In genomic region chr9:16964228-16964627, GRCh38 we compare ENCODE assay signal across 15 cellular contexts.
DNase-seq lines count a peak whose midpoint lies in the region; ATAC-seq, FAIRE-seq and TF ChIP-seq lines count a peak whose summit lies in the region.
"Had no signal": no experiment of that assay in that cellular context is flagged by ENCODE, and none has a peak within 500 bp of the region (broad histone marks: within the 10 kb centered on the region; RNA-seq: fewer than 3 reads in every experiment).

No MANE protein-coding gene starts in this region.

- H3K36me3 ChIP-seq in HCT116 (ENCODE audit: control insufficient read depth in 1 of 2, insufficient read depth in 2 of 2, low read length in 2 of 2) (no peaks in the 10 kb centered on the region), gastrocnemius medialis (no peaks in the 10 kb centered on the region), endodermal cell (ENCODE audit: control insufficient read depth, insufficient read depth, low read length) (no peaks in the 10 kb centered on the region)
- H3K36me3 ChIP-seq: ovary, upper lobe of right lung had no signal

- peaks cover 13% of the 10 kb centered on the region for H3K9me3 Mint-ChIP-seq in endodermal cell

- H3K4me3 Mint-ChIP-seq in endodermal cell, result no peak overlapping the region

- CTCF ChIA-PET in A549 (lab: Yijun Ruan, JAX) (no interaction called here), HCT116 (lab: Charles Lee) (no interaction called here)

- no peak overlapping the region for H3K4me2 ChIP-seq in A549
- peak overlapping the region; percentile 27; the same call in 1 of the 2 replicates for H3K4me2 ChIP-seq in HCT116 (ENCODE audit: low read length)

- H3K9ac ChIP-seq in HCT116 (ENCODE audit: low read length) (no peak overlapping the region), endodermal cell (ENCODE audit: extremely low read depth, low read length, poor library complexity, severe bottlenecking) (no peak overlapping the region)

- H3K27ac ChIP-seq in A549 (no peak overlapping the region), HCT116 (ENCODE audit: low read depth, low read length) (no peak overlapping the region), gastrocnemius medialis (no peak overlapping the region), endodermal cell (ENCODE audit: low read depth, low read length) (no peak overlapping the region)
- H3K27ac ChIP-seq: ovary, upper lobe of right lung had no signal

- in situ Hi-C loops in gastrocnemius medialis (cut with MboI; ENCODE audit: low sequenced_read_pairs in 4 of 4), result no loop called here

- no peaks in the 10 kb centered on the region; the same call in 2 of the 3 replicates for H3K4me1 ChIP-seq in A549
- peaks cover 0 to 9% of the 10 kb centered on the region in 2 experiments; a peak in 1 of 4 replicates for H3K4me1 ChIP-seq in HCT116 (ENCODE audit: control insufficient read depth in 1 of 2, insufficient read depth in 2 of 2, low read length in 2 of 2)
- H3K4me1 ChIP-seq in gastrocnemius medialis, result no peaks in the 10 kb centered on the region
- no peaks in the 10 kb centered on the region for H3K4me1 ChIP-seq in endodermal cell (ENCODE audit: control insufficient read depth, insufficient read depth, low read length)
- H3K4me1 ChIP-seq: upper lobe of right lung had no signal

- no peaks in the 10 kb centered on the region for H4K20me1 ChIP-seq in HCT116 (ENCODE audit: insufficient read depth)

- TF ChIP-seq POLR2A in A549 (IDR thresholded peaks at IDR 0.05; ENCODE audit: low read length) (no peak), HCT116 (IDR thresholded peaks at IDR 0.05; ENCODE audit: borderline replicate concordance, extremely low read depth, insufficient read depth, insufficient read length) (no peak), gastrocnemius medialis (IDR thresholded peaks at IDR 0.05) (no peak)

- H3K27me3 Mint-ChIP-seq in endodermal cell (ENCODE audit: insufficient read depth), result no peaks in the 10 kb centered on the region

- no peak overlapping the region for H3K4me3 ChIP-seq in A549
- H3K4me3 ChIP-seq in HCT116 (replicated peaks in 1 of 2; ENCODE audit: low read depth in 1 of 2, low read length in 2 of 2), result no peak overlapping the region
- H3K4me3 ChIP-seq in foreskin fibroblast (ENCODE audit: low read depth in 1 of 2, low read length in 2 of 2), result no peak overlapping the region
- H3K4me3 ChIP-seq in gastrocnemius medialis, result no peak overlapping the region
- no peak overlapping the region for H3K4me3 ChIP-seq in endodermal cell (ENCODE audit: low read length)
- H3K4me3 ChIP-seq: ovary, upper lobe of right lung had no signal

- no peak for DNase-seq in A549 (ENCODE audit: low read depth in 1 of 2, low spot score in 1 of 2)
- DNase-seq in HCT116 (ENCODE audit: low read depth, low spot score), result peak; percentile 8
- DNase-seq in amniotic epithelial cell (ENCODE audit: low read depth), result peak; percentile 62
- DNase-seq in foreskin fibroblast, result peak; percentile 97 to 98
- DNase-seq in cerebellar cortex (ENCODE audit: low spot score), result no peak
- DNase-seq in SIG-M5 treated with dmso at 0.1 percent for 504 hours (lab: John Stamatoyannopoulos, UW; ENCODE audit: unreplicated experiment), result no peak
- DNase-seq in gastrocnemius medialis, result no peak
- DNase-seq in endodermal cell, result no peak
- DNase-seq: ACHN; amygdala; KG1; NCI-H1694 treated with DMSO at 0.1 percent for 48 hours; ovary; stimulated activated CD4-positive, alpha-beta T cell treated with anti-CD3 and anti-CD28 coated beads, Interleukin-1b, Interleukin-23, amount 100 ng/mL, for 48 hours; upper lobe of right lung had no signal

- H3K4me1 Mint-ChIP-seq in endodermal cell, result no peaks in the 10 kb centered on the region

- H3K9me3 ChIP-seq in A549 (no peaks in the 10 kb centered on the region), HCT116 (ENCODE audit: control insufficient read depth in 1 of 2, insufficient read depth in 1 of 2, low read depth in 1 of 2, low read length in 2 of 2) (no peaks in the 10 kb centered on the region), gastrocnemius medialis (no peaks in the 10 kb centered on the region), endodermal cell (ENCODE audit: control insufficient read depth, low read length) (no peaks in the 10 kb centered on the region)
- H3K9me3 ChIP-seq: ovary, upper lobe of right lung had no signal

- intact Hi-C loops in HCT116 (cut with micrococcal nuclease) (no loop called here), gastrocnemius medialis (cut with DNase I; ENCODE audit: low total_unique reads) (no loop called here)

- H3K79me2 ChIP-seq in HCT116 (ENCODE audit: insufficient read depth, low read length), result no peaks in the 10 kb centered on the region

- TF ChIP-seq CTCF in A549 (IDR thresholded peaks at IDR 0.05), result no peak
- TF ChIP-seq CTCF in HCT116 (IDR thresholded peaks at IDR 0.05 in 2 of 3, conservative IDR thresholded peaks at IDR 0.05 in 1 of 3; ENCODE audit: borderline replicate concordance in 1 of 3, insufficient read depth in 1 of 3, low read depth in 2 of 3, low read length in 2 of 3), result no peak
- no peak for TF ChIP-seq CTCF in foreskin fibroblast (IDR thresholded peaks at IDR 0.05; ENCODE audit: low read depth, low read length)
- no peak for TF ChIP-seq CTCF in gastrocnemius medialis (IDR thresholded peaks at IDR 0.05 in 4 of 5, conservative IDR thresholded peaks at IDR 0.05 in 1 of 5)
- no peak for TF ChIP-seq CTCF in endodermal cell (conservative IDR thresholded peaks at IDR 0.05)

- no peaks in the 10 kb centered on the region for H3K9me2 ChIP-seq in HCT116 (ENCODE audit: insufficient read depth)

- POLR2A ChIA-PET in A549 (lab: Yijun Ruan, JAX) (no interaction called here), HCT116 (lab: Charles Lee) (no interaction called here)

- 81% methylated on average over 10 of the region's 10 CpGs for WGBS in A549 (ENCODE audit: missing lambda C conversion rate)
- WGBS in endodermal cell (ENCODE audit: insufficient coverage in 1 of 2, insufficient read length in 1 of 2), 2 experiments, result 95 to 96% methylated on average over 8 to 10 of the region's 10 CpGs

- H3K27ac Mint-ChIP-seq in endodermal cell, result no peak overlapping the region

- no peak overlapping the region for H2AFZ ChIP-seq in HCT116 (ENCODE audit: low read depth, low read length, poor library complexity, severe bottlenecking)

- BruUV-seq in HCT116 (replicated peaks; lab: Mats Ljungman, UMichigan), result no TSS peak

- FAIRE-seq in A549 (lab: Jason Lieb, UNC), result no peak

- H3K27me3 ChIP-seq in HCT116 (ENCODE audit: insufficient read depth, low read length), result no peaks in the 10 kb centered on the region
- no peaks in the 10 kb centered on the region for H3K27me3 ChIP-seq in gastrocnemius medialis
- H3K27me3 ChIP-seq in endodermal cell (ENCODE audit: control insufficient read depth, insufficient read depth, low read length, poor library complexity, severe bottlenecking), result no peaks in the 10 kb centered on the region
- H3K27me3 ChIP-seq: ovary, upper lobe of right lung had no signal

- no peak for TF ChIP-seq RAD21 in A549 (conservative IDR thresholded peaks at IDR 0.05 in 1 of 2, IDR thresholded peaks at IDR 0.05 in 1 of 2)
- TF ChIP-seq RAD21 in HCT116 (IDR thresholded peaks at IDR 0.05; ENCODE audit: low read depth), result no peak

- ATAC-seq in A549, result no peak
- peak; percentile 22; the same call in 1 of the 2 replicates for ATAC-seq in HCT116
- no peak for ATAC-seq in gastrocnemius medialis
- ATAC-seq: upper lobe of right lung had no signal

- no peak for TF ChIP-seq EP300 in A549 (IDR thresholded peaks at IDR 0.05)

- RAD21 ChIA-PET in HCT116 (lab: Charles Lee; ENCODE audit: low non-redundant PET in 1 of 2, low total read pairs in 2 of 2, uncharacterized antibody in 2 of 2, unreplicated experiment in 2 of 2), result no interaction called here

- H3K36me3 Mint-ChIP-seq in endodermal cell (ENCODE audit: low read depth), result no peaks in the 10 kb centered on the region

TF ChIP-seq in A549, 52 proteins besides CTCF, POLR2A, EP300 and RAD21:
- TF ChIP-seq MAFK (IDR thresholded peaks at IDR 0.05; ENCODE audit: partially characterized antibody), result no peak
- TF ChIP-seq FOSL2 (IDR thresholded peaks at IDR 0.05), result no peak
- peak; percentile 15; the same call in 1 of the 2 replicates for TF ChIP-seq FOSL2 (CRISPR knock-in tag; IDR thresholded peaks at IDR 0.05)
- TF ChIP-seq, protein P1, sequence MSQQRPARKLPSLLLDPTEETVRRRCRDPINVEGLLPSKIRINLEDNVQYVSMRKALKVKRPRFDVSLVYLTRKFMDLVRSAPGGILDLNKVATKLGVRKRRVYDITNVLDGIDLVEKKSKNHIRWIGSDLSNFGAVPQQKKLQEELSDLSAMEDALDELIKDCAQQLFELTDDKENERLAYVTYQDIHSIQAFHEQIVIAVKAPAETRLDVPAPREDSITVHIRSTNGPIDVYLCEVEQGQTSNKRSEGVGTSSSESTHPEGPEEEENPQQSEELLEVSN (IDR thresholded peaks at IDR 0.05; ENCODE audit: borderline replicate concordance, low read depth), result no peak

TF ChIP-seq in HCT116, 20 proteins besides CTCF, POLR2A, EP300 and RAD21 (continues in another document):
- no peak for TF ChIP-seq ZNF274 (IDR thresholded peaks at IDR 0.05; ENCODE audit: low read depth, low read length)
- peak; percentile 18; the same call in 1 of the 2 replicates for TF ChIP-seq FOSL1 (IDR thresholded peaks at IDR 0.05; ENCODE audit: low read depth)
- TF ChIP-seq, protein P2, sequence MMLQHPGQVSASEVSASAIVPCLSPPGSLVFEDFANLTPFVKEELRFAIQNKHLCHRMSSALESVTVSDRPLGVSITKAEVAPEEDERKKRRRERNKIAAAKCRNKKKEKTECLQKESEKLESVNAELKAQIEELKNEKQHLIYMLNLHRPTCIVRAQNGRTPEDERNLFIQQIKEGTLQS (IDR thresholded peaks at IDR 0.05), result no peak

Comparison
In these comparisons a context has a peak if more than half of its experiments do, and no peak if none do; other contexts are left out.
1. DNase-seq: peak in HCT116 (single experiment), amniotic epithelial cell (single experiment) and foreskin fibroblast (2 of 2); none in A549 (0 of 2), cerebellar cortex (single experiment), SIG-M5 treated with dmso at 0.1 percent for 504 hours (single experiment), gastrocnemius medialis (0 of 2) and endodermal cell (single experiment).